ENCODE assay signal across 8 cellular contexts in the genomic region with DNA sequence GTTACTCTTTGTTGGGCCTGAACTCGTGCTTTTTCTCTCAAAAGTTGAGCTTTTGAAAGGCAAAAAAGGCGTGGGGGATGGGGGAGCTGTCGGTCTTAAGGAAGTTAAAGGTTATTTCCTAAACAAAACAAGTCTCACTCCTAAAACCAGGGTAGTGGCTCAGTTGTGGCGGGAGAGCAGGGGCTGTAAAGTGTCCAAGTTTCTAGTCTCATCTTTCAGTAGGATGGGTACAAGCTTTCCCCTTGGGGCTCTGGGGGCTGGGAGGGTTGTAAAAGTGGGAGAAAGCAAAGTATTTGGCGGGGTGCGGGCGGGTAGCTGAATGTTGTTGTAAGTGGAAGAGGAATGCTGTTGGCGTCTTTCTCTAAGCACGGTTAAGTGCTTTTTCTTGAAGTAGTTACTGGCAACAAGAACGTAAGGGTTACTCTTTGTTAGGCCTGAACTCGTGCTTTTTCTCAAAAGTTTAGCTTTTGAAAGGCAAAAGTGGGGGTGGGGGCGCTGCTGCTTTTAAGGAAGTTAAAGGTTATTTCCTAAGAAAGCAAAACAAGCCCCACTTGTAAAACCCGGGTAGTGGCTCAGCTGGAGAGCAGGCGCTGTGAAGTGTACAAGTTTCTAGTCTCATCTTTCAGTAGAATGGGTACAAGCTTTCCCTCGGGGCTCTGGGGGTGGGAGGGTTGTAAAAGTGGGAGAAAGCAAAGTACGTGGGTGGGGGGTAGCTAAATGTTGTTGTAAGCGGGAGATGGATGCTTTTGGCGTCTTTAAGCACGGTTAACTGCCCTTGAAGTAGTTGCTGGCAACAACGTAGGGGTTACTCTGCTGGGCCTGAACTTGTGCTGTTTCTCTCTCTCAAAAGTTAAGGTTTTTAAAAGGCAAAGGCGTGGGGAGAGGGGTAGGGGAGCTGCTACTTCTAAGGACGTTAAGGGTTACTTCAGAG. TPM values are rescaled to one million over a fixed set of nuclear protein-coding genes. Genes with fewer than 3 reads are reported as not detected.
DNase-seq lines count a peak whose midpoint lies in the region; ATAC-seq, FAIRE-seq and TF ChIP-seq lines count a peak whose summit lies in the region.

No MANE protein-coding gene starts in this region.

- peak overlapping the region; percentile 85 for H3K4me3 Mint-ChIP-seq in astrocyte (ENCODE audit: unreplicated experiment)
- H3K4me3 Mint-ChIP-seq in stimulated activated effector memory CD8-positive, alpha-beta T cell treated with anti-CD3 and anti-CD28 coated beads, Interleukin-12 subunit alpha, Interleukin-12 subunit beta, amount 100 ng/mL, for 72 hours = peak overlapping the region; percentile 96

- no peak for FAIRE-seq in astrocyte (lab: Jason Lieb, UNC)

- peaks cover 7% of the 10 kb centered on the region for H3K36me3 Mint-ChIP-seq in astrocyte (ENCODE audit: low read depth, unreplicated experiment)
- peaks cover 49% of the 10 kb centered on the region for H3K36me3 Mint-ChIP-seq in stimulated activated effector memory CD8-positive, alpha-beta T cell treated with anti-CD3 and anti-CD28 coated beads, Interleukin-12 subunit alpha, Interleukin-12 subunit beta, amount 100 ng/mL, for 72 hours

- peaks cover 45% of the 10 kb centered on the region for H3K4me1 Mint-ChIP-seq in astrocyte (ENCODE audit: low read depth, unreplicated experiment)
- H3K4me1 Mint-ChIP-seq in stimulated activated effector memory CD8-positive, alpha-beta T cell treated with anti-CD3 and anti-CD28 coated beads, Interleukin-12 subunit alpha, Interleukin-12 subunit beta, amount 100 ng/mL, for 72 hours = peaks cover 51% of the 10 kb centered on the region

- peak overlapping the region; percentile 95 for H3K27ac Mint-ChIP-seq in astrocyte (ENCODE audit: unreplicated experiment)
- H3K27ac Mint-ChIP-seq in stimulated activated effector memory CD8-positive, alpha-beta T cell treated with anti-CD3 and anti-CD28 coated beads, Interleukin-12 subunit alpha, Interleukin-12 subunit beta, amount 100 ng/mL, for 72 hours = peak overlapping the region; percentile 98

- DNase-seq in cardiac muscle cell (ENCODE audit: low read depth in 1 of 2, low spot score in 1 of 2) (peak in 1 of 2 donors; percentile 57), left ventricle myocardium superior (no peak), NOMO-1 treated with DMSO at 0.1 percent for 48 hours (lab: John Stamatoyannopoulos, UW; ENCODE audit: unreplicated experiment) (peak; percentile 78), astrocyte (ENCODE audit: low read depth) (no peak), inferior parietal cortex (ENCODE audit: extremely low spot score) (peak; percentile 25), SW480 (ENCODE audit: low spot score) (no peak), ecto neural progenitor cell (ENCODE audit: low spot score) (no peak)
- no peak for DNase-seq in stimulated activated effector memory CD8-positive, alpha-beta T cell treated with anti-CD3 and anti-CD28 coated beads, Interleukin-12 subunit alpha, Interleukin-12 subunit beta, amount 100 ng/mL, for 72 hours (ENCODE audit: low spot score in 2 of 2)

- no peaks in the 10 kb centered on the region for H3K9me3 Mint-ChIP-seq in astrocyte (ENCODE audit: unreplicated experiment)
- no peaks in the 10 kb centered on the region for H3K9me3 Mint-ChIP-seq in stimulated activated effector memory CD8-positive, alpha-beta T cell treated with anti-CD3 and anti-CD28 coated beads, Interleukin-12 subunit alpha, Interleukin-12 subunit beta, amount 100 ng/mL, for 72 hours

- no peak for ATAC-seq in left ventricle myocardium superior
- no peak for ATAC-seq in stimulated activated effector memory CD8-positive, alpha-beta T cell treated with anti-CD3 and anti-CD28 coated beads, Interleukin-12 subunit alpha, Interleukin-12 subunit beta, amount 100 ng/mL, for 72 hours

- H4K20me1 ChIP-seq in astrocyte (ENCODE audit: insufficient read depth, low read length) = peaks cover 34% of the 10 kb centered on the region

- H3K9me3 ChIP-seq in cardiac muscle cell (ENCODE audit: low read depth) (no peaks in the 10 kb centered on the region), astrocyte (ENCODE audit: insufficient read depth, low read depth, low read length) (no peaks in the 10 kb centered on the region)

- no peaks in the 10 kb centered on the region for H3K27me3 ChIP-seq in cardiac muscle cell
- H3K27me3 ChIP-seq in astrocyte (ENCODE audit: insufficient read depth, low read length) = no peaks in the 10 kb centered on the region

- H2AFZ ChIP-seq in astrocyte (ENCODE audit: low read depth, low read length) = peak overlapping the region; percentile 5

- H3K4me1 ChIP-seq in cardiac muscle cell (ENCODE audit: low read depth) = peaks cover 49% of the 10 kb centered on the region
- H3K4me1 ChIP-seq in astrocyte (ENCODE audit: insufficient read depth, low read length) = peaks cover 31% of the 10 kb centered on the region

- peak overlapping the region; percentile 99 for H3K4me2 ChIP-seq in astrocyte (ENCODE audit: low read length)

- no peaks in the 10 kb centered on the region for H3K27me3 Mint-ChIP-seq in astrocyte (ENCODE audit: low read depth, unreplicated experiment)

- peak overlapping the region; percentile 93 for H3K9ac ChIP-seq in astrocyte (ENCODE audit: low read length)

- H3K27ac ChIP-seq in cardiac muscle cell (peak overlapping the region; percentile 99), astrocyte (ENCODE audit: low read depth, low read length) (peak overlapping the region; percentile 86)

- peaks cover 36% of the 10 kb centered on the region for H3K79me2 ChIP-seq in astrocyte (ENCODE audit: insufficient read depth, low read length)

- intact Hi-C loops in left ventricle myocardium superior (cut with micrococcal nuclease) = no loop called here

- peak overlapping the region; percentile 38 for H3K4me3 ChIP-seq in cardiac muscle cell
- H3K4me3 ChIP-seq in astrocyte (ENCODE audit: insufficient read depth, low read depth, low read length) = peak overlapping the region; percentile 71

- TF ChIP-seq CTCF in cardiac muscle cell (IDR thresholded peaks at IDR 0.05; ENCODE audit: low read depth, low read length) (no peak), astrocyte (IDR thresholded peaks at IDR 0.05; ENCODE audit: insufficient read depth, low read depth, low read length) (no peak)

- H3K36me3 ChIP-seq in cardiac muscle cell = peaks cover 23% of the 10 kb centered on the region
- H3K36me3 ChIP-seq in astrocyte (ENCODE audit: insufficient read depth, low read length) = peaks cover 19% of the 10 kb centered on the region

RNA-seq across cellular contexts. Expression of a gene that starts 1.1 kb away (rescaled TPM):
- total RNA-seq in cardiac muscle cell = 198 and 258 TPM in 2 replicates
- 276 and 347 TPM in 2 replicates for polyA plus RNA-seq in cardiac muscle cell
- 182 TPM for total RNA-seq in left ventricle myocardium superior
- total RNA-seq in astrocyte = 558 and 620 TPM in 2 replicates

Comparison
In these comparisons a context has a peak if more than half of its experiments do, and no peak if none do; other contexts are left out.
1. DNase-seq: peak in NOMO-1 treated with DMSO at 0.1 percent for 48 hours (single experiment) and inferior parietal cortex (single experiment); none in left ventricle myocardium superior (single experiment), astrocyte (single experiment), stimulated activated effector memory CD8-positive, alpha-beta T cell treated with anti-CD3 and anti-CD28 coated beads, Interleukin-12 subunit alpha, Interleukin-12 subunit beta, amount 100 ng/mL, for 72 hours (0 of 2), SW480 (single experiment) and ecto neural progenitor cell (single experiment).